Comparison of ENCODE assay signal across 8 cellular contexts in the genomic region with DNA sequence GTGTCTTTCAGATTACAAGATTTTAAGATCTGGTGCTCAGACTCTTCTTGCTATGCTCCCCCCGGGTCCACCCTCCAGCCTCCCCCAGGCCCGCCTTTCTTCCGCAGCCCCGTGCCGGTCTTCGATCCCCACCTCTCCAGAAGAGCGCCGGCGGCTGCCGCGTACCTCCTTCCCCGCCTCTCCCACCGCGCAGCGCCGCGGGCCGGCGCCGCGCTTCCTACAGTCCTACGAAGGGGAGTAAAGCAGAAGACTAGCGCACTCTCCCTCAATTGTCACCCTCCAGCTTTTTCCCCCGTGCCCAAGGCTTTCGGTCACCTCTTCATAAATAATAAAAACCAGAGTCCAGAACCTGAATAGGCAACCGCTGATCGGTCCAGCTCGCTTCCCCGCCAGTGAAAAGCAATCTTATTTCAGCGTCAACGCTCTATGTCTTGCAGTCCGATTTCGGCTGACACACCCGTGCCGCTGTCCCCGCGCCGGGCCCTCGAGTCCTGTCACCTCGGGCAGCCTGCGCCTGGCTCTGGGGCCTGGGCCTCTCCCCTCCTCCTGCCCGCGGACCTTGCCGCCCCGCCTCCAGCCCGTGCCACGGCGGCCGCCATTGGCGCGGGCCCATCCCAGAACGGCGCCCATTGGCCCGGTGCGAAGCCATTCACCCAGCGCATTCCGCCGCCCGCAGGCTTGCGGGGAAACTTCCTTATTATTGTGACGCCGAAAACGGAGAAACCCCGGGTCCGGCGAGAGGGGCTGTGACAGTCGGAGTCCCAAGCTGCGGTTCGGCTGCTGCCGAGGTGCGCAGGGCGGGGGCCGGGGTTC. TPM values are rescaled to one million over a fixed set of nuclear protein-coding genes. Genes with fewer than 3 reads are reported as not detected.
A peak's percentile ranks its signal among the peaks of the same experiment; 100 is the strongest.
DNase-seq lines count a peak whose midpoint lies in the region; ATAC-seq, FAIRE-seq and TF ChIP-seq lines count a peak whose summit lies in the region.

A gene (plus strand): TSS at position 694 of the 813 bp plus-strand sequence. CDS start 13,344 bp downstream, outside the sequence.

- peaks cover 2 to 12% of the 10 kb centered on the region in 2 donors for H3K4me1 ChIP-seq in ascending aorta
- H3K4me1 ChIP-seq in right cardiac atrium (ENCODE audit: control insufficient read depth, insufficient read depth, low read length) = no peaks in the 10 kb centered on the region

- H3K27me3 ChIP-seq in ascending aorta (no peaks in the 10 kb centered on the region), right cardiac atrium (ENCODE audit: control insufficient read depth, insufficient read depth) (no peaks in the 10 kb centered on the region)

- under 1% methylated on average over 73 of the region's 73 CpGs for WGBS in right cardiac atrium

- TF ChIP-seq CTCF in ascending aorta (IDR thresholded peaks at IDR 0.05) = no peak

- intact Hi-C loops in ascending aorta (cut with DNase I) = loop anchor here (1.0 to 10.0 kb wide), 8 partner anchors 20 to 519 kb away; a partner anchor contains a TSS
- intact Hi-C loops in right cardiac atrium (cut with DNase I) = loop anchor here in 2 of 4 donors (5.0 to 10.0 kb wide), 2 partner anchors 55 to 57 kb away; no protein-coding TSS in a partner anchor

- peak within 1 kb of the TSS; percentile 93 to 96 for H3K27ac ChIP-seq in ascending aorta
- H3K27ac ChIP-seq in right cardiac atrium (ENCODE audit: low read length) = peak within 1 kb of the TSS; percentile 76

- no peaks in the 10 kb centered on the region for H3K9me3 ChIP-seq in ascending aorta
- H3K9me3 ChIP-seq in right cardiac atrium (ENCODE audit: control insufficient read depth, low read length) = no peaks in the 10 kb centered on the region

- H3K4me3 ChIP-seq in ascending aorta (peak within 1 kb of the TSS; percentile 88 to 95), right cardiac atrium (ENCODE audit: low read length) (peak within 1 kb of the TSS; percentile 76)

- ATAC-seq in GM18499 (IDR thresholded peaks at IDR 0.05; ENCODE audit: insufficient read depth, unreplicated experiment) (peak; percentile 90), HG02885 (IDR thresholded peaks at IDR 0.05; ENCODE audit: poor library complexity, unreplicated experiment) (peak; percentile 94), right cardiac atrium (peak; percentile 99)

- no peak for FAIRE-seq in urothelium cell line (lab: Jason Lieb, UNC)

- peak; percentile 33 for DNase-seq in NCI-H1694 (lab: John Stamatoyannopoulos, UW)
- peak; percentile 81 for DNase-seq in T-helper 22 cell (ENCODE audit: low read depth)
- DNase-seq in ascending aorta (ENCODE audit: low spot score in 2 of 2) = peak; percentile 70 to 96
- DNase-seq in right cardiac atrium = peak; percentile 91 to 98 (median 97)
- DNase-seq in putamen (ENCODE audit: low spot score) = peak; percentile 94
- DNase-seq in urothelium cell line (ENCODE audit: low spot score) = peak; percentile 94

- peaks cover 0 to 8% of the 10 kb centered on the region in 2 donors for H3K36me3 ChIP-seq in ascending aorta

RNA-seq across cellular contexts. Expression of the gene that starts here (rescaled TPM):
- total RNA-seq in ascending aorta = 16.2 TPM
- 10 to 100 TPM; 42.4 to 60.6 (median 50.9) TPM for total RNA-seq in right cardiac atrium
- polyA plus RNA-seq in right cardiac atrium = 18.0 TPM

Comparison
In these comparisons a context has a peak if more than half of its experiments do, and no peak if none do; other contexts are left out.
1. Peak in every context shown above with its lines: DNase-seq, ATAC-seq, H3K4me3 ChIP-seq and H3K27ac ChIP-seq.
2. DNase-seq: peak in every context shown above with its lines; median percentile 97 in right cardiac atrium; 94 in putamen; 94 in urothelium cell line; 83 in ascending aorta; 81 in T-helper 22 cell; 33 in NCI-H1694.